ENCODE assay signal across 1 cellular context in genomic region chr9:63342528-63342927, GRCh38.
TF ChIP-seq lines count a peak whose summit lies in the region.
"Not testable (repeated sequence)": the region's sequence is repeated elsewhere in the genome, so short reads cannot be mapped to it uniquely, and the experiment has no call there.

No MANE protein-coding gene starts in this region.

TF ChIP-seq in K562, 482 proteins besides CTCF, POLR2A, EP300 and RAD21 (continued from another document):
- TF ChIP-seq, protein P1, sequence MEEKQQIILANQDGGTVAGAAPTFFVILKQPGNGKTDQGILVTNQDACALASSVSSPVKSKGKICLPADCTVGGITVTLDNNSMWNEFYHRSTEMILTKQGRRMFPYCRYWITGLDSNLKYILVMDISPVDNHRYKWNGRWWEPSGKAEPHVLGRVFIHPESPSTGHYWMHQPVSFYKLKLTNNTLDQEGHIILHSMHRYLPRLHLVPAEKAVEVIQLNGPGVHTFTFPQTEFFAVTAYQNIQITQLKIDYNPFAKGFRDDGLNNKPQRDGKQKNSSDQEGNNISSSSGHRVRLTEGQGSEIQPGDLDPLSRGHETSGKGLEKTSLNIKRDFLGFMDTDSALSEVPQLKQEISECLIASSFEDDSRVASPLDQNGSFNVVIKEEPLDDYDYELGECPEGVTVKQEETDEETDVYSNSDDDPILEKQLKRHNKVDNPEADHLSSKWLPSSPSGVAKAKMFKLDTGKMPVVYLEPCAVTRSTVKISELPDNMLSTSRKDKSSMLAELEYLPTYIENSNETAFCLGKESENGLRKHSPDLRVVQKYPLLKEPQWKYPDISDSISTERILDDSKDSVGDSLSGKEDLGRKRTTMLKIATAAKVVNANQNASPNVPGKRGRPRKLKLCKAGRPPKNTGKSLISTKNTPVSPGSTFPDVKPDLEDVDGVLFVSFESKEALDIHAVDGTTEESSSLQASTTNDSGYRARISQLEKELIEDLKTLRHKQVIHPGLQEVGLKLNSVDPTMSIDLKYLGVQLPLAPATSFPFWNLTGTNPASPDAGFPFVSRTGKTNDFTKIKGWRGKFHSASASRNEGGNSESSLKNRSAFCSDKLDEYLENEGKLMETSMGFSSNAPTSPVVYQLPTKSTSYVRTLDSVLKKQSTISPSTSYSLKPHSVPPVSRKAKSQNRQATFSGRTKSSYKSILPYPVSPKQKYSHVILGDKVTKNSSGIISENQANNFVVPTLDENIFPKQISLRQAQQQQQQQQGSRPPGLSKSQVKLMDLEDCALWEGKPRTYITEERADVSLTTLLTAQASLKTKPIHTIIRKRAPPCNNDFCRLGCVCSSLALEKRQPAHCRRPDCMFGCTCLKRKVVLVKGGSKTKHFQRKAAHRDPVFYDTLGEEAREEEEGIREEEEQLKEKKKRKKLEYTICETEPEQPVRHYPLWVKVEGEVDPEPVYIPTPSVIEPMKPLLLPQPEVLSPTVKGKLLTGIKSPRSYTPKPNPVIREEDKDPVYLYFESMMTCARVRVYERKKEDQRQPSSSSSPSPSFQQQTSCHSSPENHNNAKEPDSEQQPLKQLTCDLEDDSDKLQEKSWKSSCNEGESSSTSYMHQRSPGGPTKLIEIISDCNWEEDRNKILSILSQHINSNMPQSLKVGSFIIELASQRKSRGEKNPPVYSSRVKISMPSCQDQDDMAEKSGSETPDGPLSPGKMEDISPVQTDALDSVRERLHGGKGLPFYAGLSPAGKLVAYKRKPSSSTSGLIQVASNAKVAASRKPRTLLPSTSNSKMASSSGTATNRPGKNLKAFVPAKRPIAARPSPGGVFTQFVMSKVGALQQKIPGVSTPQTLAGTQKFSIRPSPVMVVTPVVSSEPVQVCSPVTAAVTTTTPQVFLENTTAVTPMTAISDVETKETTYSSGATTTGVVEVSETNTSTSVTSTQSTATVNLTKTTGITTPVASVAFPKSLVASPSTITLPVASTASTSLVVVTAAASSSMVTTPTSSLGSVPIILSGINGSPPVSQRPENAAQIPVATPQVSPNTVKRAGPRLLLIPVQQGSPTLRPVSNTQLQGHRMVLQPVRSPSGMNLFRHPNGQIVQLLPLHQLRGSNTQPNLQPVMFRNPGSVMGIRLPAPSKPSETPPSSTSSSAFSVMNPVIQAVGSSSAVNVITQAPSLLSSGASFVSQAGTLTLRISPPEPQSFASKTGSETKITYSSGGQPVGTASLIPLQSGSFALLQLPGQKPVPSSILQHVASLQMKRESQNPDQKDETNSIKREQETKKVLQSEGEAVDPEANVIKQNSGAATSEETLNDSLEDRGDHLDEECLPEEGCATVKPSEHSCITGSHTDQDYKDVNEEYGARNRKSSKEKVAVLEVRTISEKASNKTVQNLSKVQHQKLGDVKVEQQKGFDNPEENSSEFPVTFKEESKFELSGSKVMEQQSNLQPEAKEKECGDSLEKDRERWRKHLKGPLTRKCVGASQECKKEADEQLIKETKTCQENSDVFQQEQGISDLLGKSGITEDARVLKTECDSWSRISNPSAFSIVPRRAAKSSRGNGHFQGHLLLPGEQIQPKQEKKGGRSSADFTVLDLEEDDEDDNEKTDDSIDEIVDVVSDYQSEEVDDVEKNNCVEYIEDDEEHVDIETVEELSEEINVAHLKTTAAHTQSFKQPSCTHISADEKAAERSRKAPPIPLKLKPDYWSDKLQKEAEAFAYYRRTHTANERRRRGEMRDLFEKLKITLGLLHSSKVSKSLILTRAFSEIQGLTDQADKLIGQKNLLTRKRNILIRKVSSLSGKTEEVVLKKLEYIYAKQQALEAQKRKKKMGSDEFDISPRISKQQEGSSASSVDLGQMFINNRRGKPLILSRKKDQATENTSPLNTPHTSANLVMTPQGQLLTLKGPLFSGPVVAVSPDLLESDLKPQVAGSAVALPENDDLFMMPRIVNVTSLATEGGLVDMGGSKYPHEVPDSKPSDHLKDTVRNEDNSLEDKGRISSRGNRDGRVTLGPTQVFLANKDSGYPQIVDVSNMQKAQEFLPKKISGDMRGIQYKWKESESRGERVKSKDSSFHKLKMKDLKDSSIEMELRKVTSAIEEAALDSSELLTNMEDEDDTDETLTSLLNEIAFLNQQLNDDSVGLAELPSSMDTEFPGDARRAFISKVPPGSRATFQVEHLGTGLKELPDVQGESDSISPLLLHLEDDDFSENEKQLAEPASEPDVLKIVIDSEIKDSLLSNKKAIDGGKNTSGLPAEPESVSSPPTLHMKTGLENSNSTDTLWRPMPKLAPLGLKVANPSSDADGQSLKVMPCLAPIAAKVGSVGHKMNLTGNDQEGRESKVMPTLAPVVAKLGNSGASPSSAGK (IDR thresholded peaks at IDR 0.05) = peak; percentile 40; the same call in 1 of the 2 replicates
- TF ChIP-seq RCOR1 (IDR thresholded peaks at IDR 0.05; ENCODE audit: borderline replicate concordance in 1 of 2, low read depth in 2 of 2, low read length in 2 of 2) = 0 out of 4 replicates have a peak, but pooled peaks of 1 of the 2 experiments have one; percentile 8
- TF ChIP-seq SMARCA4 (IDR thresholded peaks at IDR 0.05) = 0 out of 2 replicates have a peak, but pooled peaks have one; percentile 24
- 0 out of 2 replicates have a peak, but pooled peaks have one; percentile 43 for TF ChIP-seq SMAD4 (CRISPR knock-in tag; conservative IDR thresholded peaks at IDR 0.05)
- peak; percentile 99 for TF ChIP-seq SOX6 (IDR thresholded peaks at IDR 0.05)
- TF ChIP-seq SMARCE1 (IDR thresholded peaks at IDR 0.05) = peak; percentile 53; the same call in 1 of the 2 replicates
- peak in 1 of 2 experiments; percentile 26; a peak in 1 of 4 replicates for TF ChIP-seq TRIM24 (IDR thresholded peaks at IDR 0.05)
- TF ChIP-seq ATF1 (CRISPR knock-in tag; IDR thresholded peaks at IDR 0.05) = not testable (repeated sequence)
- 0 out of 2 replicates have a peak, but pooled peaks have one; percentile 21 for TF ChIP-seq ATF1 (tag; IDR thresholded peaks at IDR 0.05)
- TF ChIP-seq ARID1B (IDR thresholded peaks at IDR 0.05) = peak; percentile 68
- peak in 1 of 2 experiments; percentile 30; a peak in 1 of 4 replicates for TF ChIP-seq KDM1A (IDR thresholded peaks at IDR 0.05)
- TF ChIP-seq MTA2 (IDR thresholded peaks at IDR 0.05; ENCODE audit: low read depth) = 0 out of 2 replicates have a peak, but pooled peaks have one; percentile 27
- TF ChIP-seq NCOR1 (IDR thresholded peaks at IDR 0.05) = peak; percentile 49; the same call in 1 of the 2 replicates
- TF ChIP-seq ZNF766 (CRISPR knock-in tag; conservative IDR thresholded peaks at IDR 0.05) = 0 out of 2 replicates have a peak, but pooled peaks have one; percentile 22
- 0 out of 2 replicates have a peak, but pooled peaks have one; percentile 21 for TF ChIP-seq MTA1 (IDR thresholded peaks at IDR 0.05; ENCODE audit: borderline replicate concordance)
- 0 out of 4 replicates have a peak, but pooled peaks of 1 of the 2 experiments have one; percentile 14 for TF ChIP-seq MAZ (CRISPR knock-in tag; conservative IDR thresholded peaks at IDR 0.05 in 1 of 2, IDR thresholded peaks at IDR 0.05 in 1 of 2)
- peak; percentile 71 for TF ChIP-seq CBFA2T3 (IDR thresholded peaks at IDR 0.05)
- TF ChIP-seq CTBP1 (IDR thresholded peaks at IDR 0.05; ENCODE audit: borderline replicate concordance) = peak; percentile 88
- TF ChIP-seq CXXC5 (CRISPR knock-in tag; IDR thresholded peaks at IDR 0.05) = peak; percentile 43
